In genomic region chr4:181670506-181670905, GRCh38 we compare ENCODE assay signal across 18 cellular contexts.
"Had no signal": no experiment of that assay in that cellular context is flagged by ENCODE, and none has a peak within 500 bp of the region (broad histone marks: within the 10 kb centered on the region; RNA-seq: fewer than 3 reads in every experiment).

No MANE protein-coding gene starts in this region.

- ATAC-seq: esophagus mucosa; gastrocnemius medialis; heart right ventricle; left lobe of liver; mucosa of descending colon; natural killer cell; sciatic nerve; stimulated activated memory B cell treated with anti-CD40 and anti-IgM and Interleukin-4, amounts not matched to agents 10 μg/mL and 1 μg/mL and 100 μg/mL, for 72 hours had no signal

- DNase-seq: effector CD4-positive, alpha-beta T cell; gastrocnemius medialis; heart right ventricle; hypothalamus; kidney glomerular epithelial cell; mucosa of descending colon; natural killer cell; posterior cingulate gyrus; spleen; stimulated activated CD4-positive, alpha-beta T cell treated with anti-CD3 and anti-CD28 coated beads, Interleukin-15, amount 100 ng/mL, for 24 hours; stimulated activated CD4-positive, alpha-beta T cell treated with anti-CD3 and anti-CD28 coated beads, Interleukin-1b, Interleukin-23, amount 100 ng/mL, for 48 hours; stimulated activated CD4-positive, alpha-beta T cell treated with anti-CD3 and anti-CD28 coated beads, Interleukin-4, amount 100 ng/mL, for 24 hours; testis; transverse colon had no signal
